In the genomic region with DNA sequence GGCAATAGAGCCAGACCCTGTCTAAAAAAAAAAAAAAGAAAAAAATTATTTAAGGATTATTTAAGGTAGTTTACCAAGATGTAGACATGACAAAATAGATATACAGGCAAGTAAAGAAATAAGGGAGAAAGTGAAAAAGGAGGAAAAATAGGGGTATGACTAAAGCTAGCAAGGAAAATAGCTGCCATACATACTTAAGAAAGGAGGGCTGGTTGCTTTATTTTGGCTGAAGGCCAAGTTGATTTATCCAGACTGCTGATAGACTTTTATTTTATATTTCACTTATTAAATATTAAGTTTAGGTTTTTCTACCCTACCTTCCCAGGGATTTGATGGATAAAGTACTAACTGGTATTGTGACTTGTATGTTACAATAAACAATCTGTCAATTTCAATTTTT, we compare ENCODE assay signal across 17 cellular contexts. TPM values are rescaled to one million over a fixed set of nuclear protein-coding genes. Genes with fewer than 3 reads are reported as not detected.
DNase-seq lines count a peak whose midpoint lies in the region; ATAC-seq and TF ChIP-seq lines count a peak whose summit lies in the region.
"Had no signal": no experiment of that assay in that cellular context is flagged by ENCODE, and none has a peak within 500 bp of the region (broad histone marks: within the 10 kb centered on the region; RNA-seq: fewer than 3 reads in every experiment).

No MANE protein-coding gene starts in this region.

- H3K9me3 ChIP-seq in breast epithelium (no peaks in the 10 kb centered on the region), tibial artery (peaks cover 0 to 7% (median 0%) of the 10 kb centered on the region in 3 donors)

- TF ChIP-seq CTCF in MCF 10A (IDR thresholded peaks at IDR 0.05; ENCODE audit: unreplicated experiment): no peak
- no peak for TF ChIP-seq CTCF in breast epithelium (IDR thresholded peaks at IDR 0.05)
- no peak for TF ChIP-seq CTCF in WTC11 (IDR thresholded peaks at IDR 0.05)
- TF ChIP-seq CTCF in tibial artery (IDR thresholded peaks at IDR 0.05): no peak

- H3K27me3 ChIP-seq in breast epithelium (no peaks in the 10 kb centered on the region), tibial artery (no peaks in the 10 kb centered on the region)
- H3K27me3 ChIP-seq: cardiac muscle cell had no signal

- H3K27ac ChIP-seq in breast epithelium (no peak overlapping the region), epithelial cell of prostate (peak overlapping the region; percentile 93), tibial artery (peak overlapping the region; percentile 64 to 71)
- H3K27ac ChIP-seq: cardiac muscle cell had no signal

- no peak overlapping the region for H3K4me3 Mint-ChIP-seq in MCF 10A (ENCODE audit: unreplicated experiment)
- H3K4me3 Mint-ChIP-seq in WTC11: no peak overlapping the region
- no peak overlapping the region for H3K4me3 Mint-ChIP-seq in T-cell
- H3K4me3 Mint-ChIP-seq: naive thymus-derived CD8-positive, alpha-beta T cell had no signal

- ATAC-seq in WTC11 (no peak), T-cell (replicated peaks in 1 of 4) (no peak)
- ATAC-seq: naive thymus-derived CD8-positive, alpha-beta T cell; right cardiac atrium had no signal

- no peak for TF ChIP-seq POLR2A in breast epithelium (IDR thresholded peaks at IDR 0.05)

- POLR2A ChIA-PET in MCF 10A (lab: Yijun Ruan, JAX) (interaction anchor here (0.6 to 2.3 kb wide), 11 partner anchors 9 to 1181 kb away, joined by 3 to 18 read pairs (median 3); partner anchors contain the start of gene AEBP2), WTC11 (lab: Charles Lee) (interaction anchor here (0.7 kb wide), 1 partner anchor 1894 kb away, joined by 3 read pairs; no protein-coding TSS in a partner anchor), T-cell (lab: Charles Lee) (interaction anchor here in 1 of 2 donors (0.7 kb wide), 1 partner anchor 244 kb away, joined by 3 read pairs; no protein-coding TSS in a partner anchor)

- no peak for DNase-seq in MCF 10A (ENCODE audit: unreplicated experiment)
- no peak for DNase-seq in breast epithelium (ENCODE audit: low spot score in 2 of 2)
- no peak for DNase-seq in WTC11 (ENCODE audit: low spot score)
- no peak for DNase-seq in epithelial cell of prostate (ENCODE audit: low read depth, low spot score)
- DNase-seq in tibial artery: no peak
- no peak for DNase-seq in T-cell
- no peak for DNase-seq in LoVo (ENCODE audit: low spot score)
- no peak for DNase-seq in stimulated activated CD4-positive, alpha-beta T cell treated with anti-CD3 and anti-CD28 coated beads, Interleukin-15, amount 100 ng/mL, for 24 hours
- DNase-seq: DMS79 treated with DMSO at 0.1 percent for 48 hours; KBM-7; naive thymus-derived CD8-positive, alpha-beta T cell; NCI-H187; right cardiac atrium; stimulated activated CD4-positive, alpha-beta T cell treated with anti-CD3 and anti-CD28 coated beads, Interleukin-4, amount 100 ng/mL, for 4 hours; stimulated activated naive CD4-positive, alpha-beta T cell had no signal

- H3K9me3 Mint-ChIP-seq in MCF 10A (ENCODE audit: unreplicated experiment) (no peaks in the 10 kb centered on the region), WTC11 (peaks cover 18% of the 10 kb centered on the region), T-cell (peaks cover 0 to 3% (median 0%) of the 10 kb centered on the region in 3 donors)

- no TSS peak for BruUV-seq in MCF 10A (replicated peaks; lab: Mats Ljungman, UMichigan)

- H3K36me3 Mint-ChIP-seq in MCF 10A (ENCODE audit: insufficient read depth, unreplicated experiment) (peaks cover 10% of the 10 kb centered on the region), WTC11 (peaks cover 34% of the 10 kb centered on the region), T-cell (no peaks in the 10 kb centered on the region)

- intact Hi-C loops in MCF 10A (cut with micrococcal nuclease) (no loop called here), breast epithelium (cut with DNase I; ENCODE audit: low total_unique reads) (no loop called here), tibial artery (cut with DNase I; ENCODE audit: low total_unique reads) (no loop called here)

- H3K4me1 ChIP-seq in breast epithelium (no peaks in the 10 kb centered on the region), tibial artery (peaks cover 0 to 16% (median 12%) of the 10 kb centered on the region in 4 donors)

- H3K4me1 Mint-ChIP-seq in MCF 10A (ENCODE audit: insufficient read depth, unreplicated experiment) (peaks cover 11% of the 10 kb centered on the region), WTC11 (peaks cover 30% of the 10 kb centered on the region), T-cell (peaks cover 16 to 33% (median 19%) of the 10 kb centered on the region in 3 donors)

- CTCF ChIA-PET in MCF 10A (lab: Yijun Ruan, JAX) (interaction anchor here (0.6 to 1.2 kb wide), 3 partner anchors 31 to 116 kb away, joined by 3 to 4 read pairs (median 3); no protein-coding TSS in a partner anchor), WTC11 (lab: Charles Lee) (no interaction called here), T-cell (lab: Charles Lee) (interaction anchor here in 1 of 2 donors (0.7 kb wide), 1 partner anchor 75 kb away, joined by 3 read pairs; no protein-coding TSS in a partner anchor)

- H3K4me3 ChIP-seq in breast epithelium (no peak overlapping the region), tibial artery (no peak overlapping the region)
- H3K4me3 ChIP-seq: cardiac muscle cell, GM12878 had no signal

- no peaks in the 10 kb centered on the region for H3K36me3 ChIP-seq in breast epithelium
- H3K36me3 ChIP-seq in tibial artery: no peaks in the 10 kb centered on the region
- H3K36me3 ChIP-seq: cardiac muscle cell had no signal

- H3K27ac Mint-ChIP-seq in MCF 10A (ENCODE audit: low read depth, unreplicated experiment): peak overlapping the region; percentile 100
- H3K27ac Mint-ChIP-seq in WTC11: peak overlapping the region; percentile 96
- H3K27ac Mint-ChIP-seq in T-cell: no peak overlapping the region

- H3K27me3 Mint-ChIP-seq in MCF 10A (ENCODE audit: insufficient read depth, unreplicated experiment) (no peaks in the 10 kb centered on the region), WTC11 (ENCODE audit: low read depth) (no peaks in the 10 kb centered on the region), T-cell (no peaks in the 10 kb centered on the region)
- H3K27me3 Mint-ChIP-seq: naive thymus-derived CD8-positive, alpha-beta T cell had no signal

TF ChIP-seq in WTC11, 78 proteins besides CTCF, POLR2A, EP300 and RAD21:
- no peak for TF ChIP-seq GRHL2 (CRISPR knock-in tag; IDR thresholded peaks at IDR 0.05; ENCODE audit: insufficient replicate concordance, severe bottlenecking)

RNA-seq across cellular contexts. Expression of gene AEBP2, which starts 8.3 kb away (rescaled TPM):
- 41.0 and 49.2 TPM in 2 replicates for total RNA-seq in MCF 10A (2022)
- total RNA-seq in breast epithelium: 10 to 100 TPM; 38.2 to 50.3 (median 42.0) TPM
- 61.9 to 69.9 TPM (median 65.9 TPM) in 3 replicates for total RNA-seq in WTC11 (2021)
- total RNA-seq in T-cell: 10 to 100 TPM; 43.4 to 71.5 (median 50.0) TPM

Comparison
In these comparisons a context has a peak if more than half of its experiments do, and no peak if none do; other contexts are left out.
1. H3K27ac Mint-ChIP-seq: peak in MCF 10A (single experiment) and WTC11 (single experiment); none in T-cell (0 of 2).
2. H3K27ac ChIP-seq: peak in epithelial cell of prostate (single experiment) and tibial artery (2 of 2); none in breast epithelium (0 of 2).